In the genomic region with DNA sequence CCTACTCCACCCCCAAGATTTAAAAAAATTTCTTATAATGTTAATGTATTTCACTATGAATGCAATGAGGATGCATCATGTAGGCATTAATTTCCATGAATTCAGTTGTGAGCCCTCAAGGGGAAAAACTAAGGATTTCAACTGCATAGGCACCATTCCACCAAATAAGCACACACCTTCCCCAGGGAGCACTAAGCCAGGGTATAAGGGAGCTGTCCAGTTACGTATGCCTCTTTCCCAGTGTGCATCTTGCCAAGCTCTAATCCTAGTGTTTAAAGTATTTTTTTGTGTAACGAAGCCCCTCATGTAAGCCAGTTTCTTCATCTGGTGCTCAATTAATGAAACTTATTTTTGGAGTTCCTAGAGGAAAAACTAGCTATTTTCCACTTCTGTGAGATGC, we compare ENCODE assay signal across 19 cellular contexts. TPM values are rescaled to one million over a fixed set of nuclear protein-coding genes. Genes with fewer than 3 reads are reported as not detected.
"Had no signal": no experiment of that assay in that cellular context is flagged by ENCODE, and none has a peak within 500 bp of the region (broad histone marks: within the 10 kb centered on the region; RNA-seq: fewer than 3 reads in every experiment).

No MANE protein-coding gene starts in this region.

- H3K27me3 ChIP-seq: dorsolateral prefrontal cortex, gastroesophageal sphincter, uterus had no signal

- DNase-seq: activated CD4-positive, alpha-beta T cell treated with anti-CD3 and anti-CD28 coated beads, Interleukin-2, amount 10 ng/mL, durations not matched to agents 24 days and 14 days; activated CD4-positive, CD25-positive, alpha-beta regulatory T cell; activated CD8-positive, alpha-beta memory T cell treated with anti-CD3 and anti-CD28 coated beads, Interleukin-2, amount 50 U/mL, for 48 hours; activated CD8-positive, alpha-beta T cell treated with anti-CD3 and anti-CD28 coated beads, Interleukin-2, amount 10 ng/mL, durations not matched to agents 7 days and 5 days; activated gamma-delta T cell; activated naive CD8-positive, alpha-beta T cell treated with anti-CD3 and anti-CD28 coated beads, Interleukin-2, amount 10 ng/mL, durations not matched to agents 7 days and 5 days; activated T-cell treated with anti-CD3 and anti-CD28 coated beads, Interleukin-2, amount 50 U/mL, for 72 hours; anterior cingulate cortex; dorsolateral prefrontal cortex; erythroblast; mammary epithelial cell; mucosa of descending colon; naive thymus-derived CD8-positive, alpha-beta T cell; posterior cingulate gyrus; stimulated activated CD4-positive, alpha-beta T cell treated with anti-CD3 and anti-CD28 coated beads, Interleukin-1b, Interleukin-23, amount 100 ng/mL, for 48 hours; stimulated activated naive CD8-positive, alpha-beta T cell treated with anti-CD3 and anti-CD28 coated beads, Interleukin-15, amount 100 ng/mL, for 72 hours; SW 1271; uterus had no signal

- H3K4me3 Mint-ChIP-seq: activated CD4-positive, alpha-beta T cell treated with anti-CD3 and anti-CD28 coated beads, Interleukin-2, amount 10 ng/mL, durations not matched to agents 24 days and 14 days; activated CD8-positive, alpha-beta T cell treated with anti-CD3 and anti-CD28 coated beads, Interleukin-2, amount 10 ng/mL, durations not matched to agents 7 days and 5 days; activated naive CD8-positive, alpha-beta T cell treated with anti-CD3 and anti-CD28 coated beads, Interleukin-2, amount 10 ng/mL, durations not matched to agents 7 days and 5 days; activated T-cell treated with anti-CD3 and anti-CD28 coated beads, Interleukin-2, amount 50 U/mL, for 72 hours; naive thymus-derived CD8-positive, alpha-beta T cell; stimulated activated naive CD8-positive, alpha-beta T cell treated with anti-CD3 and anti-CD28 coated beads, Interleukin-15, amount 100 ng/mL, for 72 hours had no signal

- ATAC-seq: activated CD8-positive, alpha-beta T cell treated with anti-CD3 and anti-CD28 coated beads, Interleukin-2, amount 10 ng/mL, durations not matched to agents 7 days and 5 days; activated T-cell treated with anti-CD3 and anti-CD28 coated beads, Interleukin-2, amount 50 U/mL, for 72 hours; gastroesophageal sphincter; mucosa of descending colon; naive thymus-derived CD8-positive, alpha-beta T cell; stimulated activated naive CD8-positive, alpha-beta T cell treated with anti-CD3 and anti-CD28 coated beads, Interleukin-15, amount 100 ng/mL, for 72 hours had no signal

- H3K27ac Mint-ChIP-seq: activated CD4-positive, alpha-beta T cell treated with anti-CD3 and anti-CD28 coated beads, Interleukin-2, amount 10 ng/mL, durations not matched to agents 24 days and 14 days; activated CD8-positive, alpha-beta T cell treated with anti-CD3 and anti-CD28 coated beads, Interleukin-2, amount 10 ng/mL, durations not matched to agents 7 days and 5 days; activated naive CD8-positive, alpha-beta T cell treated with anti-CD3 and anti-CD28 coated beads, Interleukin-2, amount 10 ng/mL, durations not matched to agents 7 days and 5 days; activated T-cell treated with anti-CD3 and anti-CD28 coated beads, Interleukin-2, amount 50 U/mL, for 72 hours; naive thymus-derived CD8-positive, alpha-beta T cell; stimulated activated naive CD8-positive, alpha-beta T cell treated with anti-CD3 and anti-CD28 coated beads, Interleukin-15, amount 100 ng/mL, for 72 hours had no signal

- H3K27ac ChIP-seq: uterus had no signal

- H3K36me3 Mint-ChIP-seq: activated naive CD8-positive, alpha-beta T cell treated with anti-CD3 and anti-CD28 coated beads, Interleukin-2, amount 10 ng/mL, durations not matched to agents 7 days and 5 days had no signal

- H3K4me3 ChIP-seq: dorsolateral prefrontal cortex, gastroesophageal sphincter, mucosa of descending colon, uterus had no signal

- H3K9me3 Mint-ChIP-seq: activated CD4-positive, alpha-beta T cell treated with anti-CD3 and anti-CD28 coated beads, Interleukin-2, amount 10 ng/mL, durations not matched to agents 24 days and 14 days; activated naive CD8-positive, alpha-beta T cell treated with anti-CD3 and anti-CD28 coated beads, Interleukin-2, amount 10 ng/mL, durations not matched to agents 7 days and 5 days; activated T-cell treated with anti-CD3 and anti-CD28 coated beads, Interleukin-2, amount 50 U/mL, for 72 hours; stimulated activated naive CD8-positive, alpha-beta T cell treated with anti-CD3 and anti-CD28 coated beads, Interleukin-15, amount 100 ng/mL, for 72 hours had no signal

- H3K9me3 ChIP-seq: gastroesophageal sphincter, mucosa of descending colon, uterus had no signal

- H3K36me3 ChIP-seq: uterus had no signal

RNA-seq across cellular contexts. Expression of gene FERMT2, which starts 6.6 kb away (rescaled TPM):
- total RNA-seq: activated CD8-positive, alpha-beta T cell treated with anti-CD3 and anti-CD28 coated beads, Interleukin-2, amount 10 ng/mL, durations not matched to agents 7 days and 5 days had no signal
- polyA plus RNA-seq: naive thymus-derived CD8-positive, alpha-beta T cell had no signal
